ENCODE assay signal across 9 cellular contexts in the genomic region with DNA sequence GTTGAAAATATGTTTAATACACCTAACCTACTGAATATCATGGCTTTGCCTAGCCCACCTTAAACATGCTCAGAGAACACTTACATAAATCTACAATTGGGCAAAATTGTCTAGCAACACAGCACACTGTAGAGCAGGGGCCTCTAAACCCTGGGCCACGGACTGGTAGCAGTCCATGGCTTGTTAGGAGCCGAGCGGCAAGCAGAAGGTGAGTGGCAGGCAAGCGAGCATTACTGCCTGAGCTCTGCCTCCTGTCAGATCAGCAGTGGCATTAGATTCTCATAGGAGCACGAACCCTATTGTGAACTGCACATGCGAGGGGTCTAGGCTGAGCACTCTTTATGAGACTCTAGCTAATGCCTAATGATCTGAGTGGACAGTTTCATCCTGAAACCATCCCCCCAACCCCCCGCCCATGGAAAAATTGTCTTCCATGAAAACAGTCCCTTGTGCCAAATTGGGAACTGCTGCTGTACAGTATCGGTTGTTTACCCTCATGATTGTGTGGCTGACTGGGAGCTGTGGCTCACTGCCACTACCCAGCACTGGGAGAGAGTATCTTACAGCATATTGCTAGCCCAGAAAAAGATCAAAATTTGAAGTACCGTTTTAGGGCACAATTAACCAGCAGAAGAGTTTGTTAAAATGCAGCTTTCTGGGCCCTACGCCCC. TPM values are rescaled to one million over a fixed set of nuclear protein-coding genes. Genes with fewer than 3 reads are reported as not detected.
DNase-seq lines count a peak whose midpoint lies in the region; ATAC-seq and TF ChIP-seq lines count a peak whose summit lies in the region.
"Had no signal": no experiment of that assay in that cellular context is flagged by ENCODE, and none has a peak within 500 bp of the region (broad histone marks: within the 10 kb centered on the region; RNA-seq: fewer than 3 reads in every experiment).

No MANE protein-coding gene starts in this region.

- no TSS peak for BruUV-seq in OCI-LY7 (replicated peaks; lab: Mats Ljungman, UMichigan)

- POLR2A ChIA-PET in OCI-LY7 (lab: Charles Lee) = interaction anchor here (0.7 kb wide), 1 partner anchor 85 kb away, joined by 4 read pairs; no protein-coding TSS in a partner anchor

- peak; percentile 41; the same call in 1 of the 2 replicates for TF ChIP-seq CTCF in OCI-LY7 (conservative IDR thresholded peaks at IDR 0.05; ENCODE audit: low read length)
- no peak for TF ChIP-seq CTCF in heart left ventricle (IDR thresholded peaks at IDR 0.05)

- no peak overlapping the region for H3K4me2 ChIP-seq in OCI-LY7 (ENCODE audit: low read length)

- TF ChIP-seq POLR2A in heart left ventricle (IDR thresholded peaks at IDR 0.05) = no peak

- DNase-seq in OCI-LY7 (ENCODE audit: low spot score) (no peak), heart left ventricle (peak in 1 of 5 donors; percentile 28), SJCRH30 (no peak), iPS-NIHi11 (ENCODE audit: low spot score) (no peak), NCI-H345 (lab: John Stamatoyannopoulos, UW) (no peak)
- DNase-seq in stimulated activated CD4-positive, alpha-beta T cell treated with anti-CD3 and anti-CD28 coated beads, Interleukin-2, amount 100 ng/mL, for 48 hours = no peak
- DNase-seq: activated CD4-positive, alpha-beta T cell treated with anti-CD3 and anti-CD28 coated beads, Interleukin-2, amount 50 U/mL, for 4 hours had no signal

- H3K9me2 ChIP-seq in OCI-LY7 (ENCODE audit: insufficient read depth, low read length) = no peaks in the 10 kb centered on the region

- H3K27me3 ChIP-seq in heart left ventricle = no peaks in the 10 kb centered on the region
- no peaks in the 10 kb centered on the region for H3K27me3 ChIP-seq in skeletal muscle tissue (ENCODE audit: control insufficient read depth in 3 of 3, insufficient read depth in 3 of 3, low read length in 3 of 3)
- H3K27me3 ChIP-seq in SJCRH30 = no peaks in the 10 kb centered on the region

- H4K20me1 ChIP-seq in OCI-LY7 (ENCODE audit: insufficient read depth, low read length) = peaks cover 37% of the 10 kb centered on the region

- H3K9ac ChIP-seq in skeletal muscle tissue (ENCODE audit: low read depth in 1 of 3, low read length in 3 of 3) = peak overlapping the region; percentile 18 to 58 (median 35)

- intact Hi-C loops in OCI-LY7 (cut with micrococcal nuclease; ENCODE audit: unreplicated experiment) (no loop called here), heart left ventricle (cut with DNase I) (loop anchor here (2.0 to 10.0 kb wide), 8 partner anchors 161 to 411 kb away; no protein-coding TSS in a partner anchor)

- CTCF ChIA-PET in OCI-LY7 (lab: Charles Lee; ENCODE audit: unreplicated experiment) = no interaction called here

- H3K79me2 ChIP-seq in OCI-LY7 (ENCODE audit: insufficient read depth, low read depth, low read length) = 0 out of 2 replicates have a peak, but pooled peaks cover 5% of the 10 kb centered on the region

- H3K4me3 ChIP-seq in OCI-LY7 (ENCODE audit: low read depth, low read length, poor library complexity, severe bottlenecking) = no peak overlapping the region
- peak overlapping the region in 2 of 12 donors; percentile 5 to 8 for H3K4me3 ChIP-seq in heart left ventricle
- H3K4me3 ChIP-seq in skeletal muscle tissue (ENCODE audit: low read length in 3 of 3) = peak overlapping the region in 1 of 3 donors; percentile 11
- H3K4me3 ChIP-seq in SJCRH30 = no peak overlapping the region

- WGBS in heart left ventricle, 4 donors = 43 to 60% (median 51%) methylated on average over 10 of the region's 10 CpGs

- H3K36me3 ChIP-seq in OCI-LY7 (ENCODE audit: insufficient read depth, low read length) (no peaks in the 10 kb centered on the region), heart left ventricle (peaks cover 0 to 11% (median 0%) of the 10 kb centered on the region in 9 donors), skeletal muscle tissue (ENCODE audit: control insufficient read depth in 3 of 3, insufficient read depth in 3 of 3, low read length in 3 of 3) (peaks cover 1 to 8% (median 4%) of the 10 kb centered on the region in 3 donors), SJCRH30 (no peaks in the 10 kb centered on the region)

- no peaks in the 10 kb centered on the region for H3K4me1 ChIP-seq in OCI-LY7 (ENCODE audit: insufficient read depth, low read length, poor library complexity, severe bottlenecking)
- peaks cover 12 to 62% (median 53%) of the 10 kb centered on the region in 12 donors for H3K4me1 ChIP-seq in heart left ventricle
- H3K4me1 ChIP-seq in skeletal muscle tissue (ENCODE audit: control insufficient read depth in 3 of 3, insufficient read depth in 3 of 3, low read length in 3 of 3) = peaks cover 14 to 26% (median 17%) of the 10 kb centered on the region in 3 donors
- peaks cover 5% of the 10 kb centered on the region for H3K4me1 ChIP-seq in SJCRH30

- H3K9me3 ChIP-seq in OCI-LY7 (ENCODE audit: low read length) (no peaks in the 10 kb centered on the region), heart left ventricle (no peaks in the 10 kb centered on the region), skeletal muscle tissue (ENCODE audit: control insufficient read depth in 3 of 3, low read length in 3 of 3) (no peaks in the 10 kb centered on the region), SJCRH30 (replicated peaks) (no peaks in the 10 kb centered on the region)

- ATAC-seq in GM18909 (IDR thresholded peaks at IDR 0.05; ENCODE audit: poor library complexity, unreplicated experiment) (peak; percentile 8), heart left ventricle (peak; percentile 43 to 64 (median 54))

- H3K27ac ChIP-seq in OCI-LY7 (ENCODE audit: low read depth, low read length, poor library complexity, severe bottlenecking) (no peak overlapping the region), heart left ventricle (peak overlapping the region; percentile 53 to 83 (median 72)), skeletal muscle tissue (ENCODE audit: low read depth, low read length) (peak overlapping the region; percentile 61), SJCRH30 (no peak overlapping the region)

- no peak overlapping the region for H2AFZ ChIP-seq in OCI-LY7 (ENCODE audit: low read length)

RNA-seq across cellular contexts. Expression of a gene that starts 26.1 kb away (rescaled TPM):
- total RNA-seq in OCI-LY7 (2014; rRNA removed; shearing (Covaris generic)) = 25.7 and 34.2 TPM in 2 replicates
- total RNA-seq in OCI-LY7 (2022) (46.6 and 51.3 TPM in 2 replicates), heart left ventricle (10 to 100 TPM; 13.5 to 48.4 (median 34.8) TPM), skeletal muscle tissue (8.4 TPM)
- polyA plus RNA-seq in heart left ventricle = 10 to 100 TPM; 27.2 to 40.2 TPM
- total RNA-seq in SJCRH30 (2014; rRNA removed; shearing (Covaris generic)) = 93.8 and 95.5 TPM in 2 replicates

Comparison
In these comparisons a context has a peak if more than half of its experiments do, and no peak if none do; other contexts are left out.
1. H3K27ac ChIP-seq: peak in heart left ventricle (12 of 12) and skeletal muscle tissue (single experiment); none in OCI-LY7 (single experiment) and SJCRH30 (single experiment).